ENCODE assay signal across 12 cellular contexts in genomic region chr6:167113047-167113446, GRCh38. TPM values are rescaled to one million over a fixed set of nuclear protein-coding genes. Genes with fewer than 3 reads are reported as not detected.
DNase-seq lines count a peak whose midpoint lies in the region; ATAC-seq and TF ChIP-seq lines count a peak whose summit lies in the region.
"Had no signal": no experiment of that assay in that cellular context is flagged by ENCODE, and none has a peak within 500 bp of the region (broad histone marks: within the 10 kb centered on the region; RNA-seq: fewer than 3 reads in every experiment).

No MANE protein-coding gene starts in this region.

- peak overlapping the region; percentile 73 to 85 for H3K27ac Mint-ChIP-seq in T-cell

- POLR2A ChIA-PET in T-cell (lab: Charles Lee), result interaction anchor here in 1 of 2 donors (0.6 to 2.7 kb wide), 2 partner anchors 14 to 19 kb away, joined by 4 to 12 read pairs; no protein-coding TSS in a partner anchor

- TF ChIP-seq CTCF in GM12875 (IDR thresholded peaks at IDR 0.05; ENCODE audit: borderline replicate concordance, insufficient read depth, low read depth, low read length), result no peak

- ATAC-seq in GM19397 (IDR thresholded peaks at IDR 0.05; ENCODE audit: unreplicated experiment) (peak; percentile 43), HG02981 (IDR thresholded peaks at IDR 0.05; ENCODE audit: unreplicated experiment) (peak; percentile 43), T-cell (replicated peaks in 1 of 4) (no peak)

- H3K9me3 Mint-ChIP-seq in T-cell, result no peaks in the 10 kb centered on the region

- H3K4me3 Mint-ChIP-seq in T-cell, result peak overlapping the region; percentile 70 to 88 (median 86)

- CTCF ChIA-PET in T-cell (lab: Charles Lee), result no interaction called here

- peaks cover 1% of the 10 kb centered on the region for H3K36me3 Mint-ChIP-seq in T-cell

- peaks cover 23 to 75% (median 42%) of the 10 kb centered on the region in 3 donors for H3K4me1 Mint-ChIP-seq in T-cell

- peak overlapping the region; percentile 22 for H3K4me3 ChIP-seq in GM12875 (ENCODE audit: low read depth, low read length)
- H3K4me3 ChIP-seq: ascending aorta, thoracic aorta had no signal

- H3K27me3 Mint-ChIP-seq in T-cell, result peaks cover 0 to 20% of the 10 kb centered on the region in 2 donors

- no peak for DNase-seq in T-cell
- DNase-seq in NCI-H1436 treated with DMSO at 0.1 percent for 48 hours (lab: John Stamatoyannopoulos, UW), result no peak
- no peak for DNase-seq in NCI-H2107 (lab: John Stamatoyannopoulos, UW)
- DNase-seq in DMS153 (lab: John Stamatoyannopoulos, UW), result no peak
- DNase-seq in GOT3 (lab: John Stamatoyannopoulos, UW), result no peak
- DNase-seq: NCI-H510A had no signal

RNA-seq across cellular contexts. Expression of gene CCR6, which starts 9.8 kb away (rescaled TPM):
- 10 to 100 TPM in 3 of 5 donors, 1 to 10 TPM in 2; 3.2 to 19.4 (median 15.0) TPM for total RNA-seq in T-cell
- total RNA-seq: ascending aorta, fibroblast of villous mesenchyme, thoracic aorta had no signal

RNA-seq across cellular contexts. Expression of gene GPR31, which starts 44.7 kb away (rescaled TPM):
- not detected for total RNA-seq in T-cell
- total RNA-seq: ascending aorta, fibroblast of villous mesenchyme, thoracic aorta had no signal

Comparison
In these comparisons a context has a peak if more than half of its experiments do, and no peak if none do; other contexts are left out.
1. ATAC-seq: peak in GM19397 (single experiment) and HG02981 (single experiment); none in T-cell (0 of 4).